Comparison of ENCODE assay signal across 9 cellular contexts in the genomic region with DNA sequence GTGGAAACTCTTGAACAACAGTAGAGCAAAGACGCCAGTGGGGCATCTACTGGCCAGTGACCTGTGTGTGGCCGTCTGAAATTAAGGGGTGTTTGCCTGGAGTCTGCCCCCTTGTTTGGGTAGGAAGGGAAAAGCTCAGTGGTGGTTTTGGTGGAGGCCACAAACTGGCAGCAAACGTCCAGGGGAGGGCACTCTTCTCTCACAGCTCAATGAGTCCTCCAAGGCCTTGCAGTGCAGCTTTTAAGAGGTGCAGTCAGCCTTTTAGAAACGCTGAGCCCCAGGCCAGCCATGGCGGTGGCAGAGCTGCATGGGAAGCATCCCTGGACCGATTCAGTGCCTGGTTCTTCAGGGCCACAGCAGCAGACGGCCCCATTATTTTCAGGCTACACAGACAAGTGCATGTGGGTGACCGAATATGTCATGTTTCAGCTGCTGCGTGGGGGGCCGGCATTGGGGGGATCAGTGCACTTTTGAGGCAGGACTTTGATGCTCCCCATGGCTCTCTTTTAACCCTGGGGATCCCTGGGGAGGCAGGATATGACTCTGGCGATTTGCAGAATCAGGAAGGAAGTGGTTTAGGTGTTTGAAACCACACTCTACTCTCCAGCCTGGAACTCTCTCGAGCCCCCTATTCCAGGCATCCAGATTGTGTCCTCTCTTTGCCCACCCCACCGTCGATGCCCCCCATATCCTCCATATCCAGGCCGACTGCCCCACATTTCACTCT.
DNase-seq lines count a peak whose midpoint lies in the region; TF ChIP-seq lines count a peak whose summit lies in the region.
"Had no signal": no experiment of that assay in that cellular context is flagged by ENCODE, and none has a peak within 500 bp of the region (broad histone marks: within the 10 kb centered on the region; RNA-seq: fewer than 3 reads in every experiment).

No MANE protein-coding gene starts in this region.

- H3K4me2 ChIP-seq in OCI-LY1 (ENCODE audit: low read length) (no peak overlapping the region), fibroblast of lung (ENCODE audit: extremely low read depth, insufficient read depth, low read length) (no peak overlapping the region), neural progenitor cell (no peak overlapping the region)

- peaks cover 14% of the 10 kb centered on the region for H3K4me1 Mint-ChIP-seq in neural progenitor cell
- H3K4me1 Mint-ChIP-seq: central memory CD8-positive, alpha-beta T cell had no signal

- no peak overlapping the region for H3K4me3 Mint-ChIP-seq in neural progenitor cell
- H3K4me3 Mint-ChIP-seq: central memory CD8-positive, alpha-beta T cell had no signal

- H4K20me1 ChIP-seq in OCI-LY1 (ENCODE audit: insufficient read depth, low read length) (no peaks in the 10 kb centered on the region), fibroblast of lung (ENCODE audit: control insufficient read depth, extremely low read depth, insufficient read depth, low read length) (no peaks in the 10 kb centered on the region), neural progenitor cell (ENCODE audit: low read depth) (no peaks in the 10 kb centered on the region)

- H3K36me3 ChIP-seq in OCI-LY1 (ENCODE audit: insufficient read depth, low read length) = no peaks in the 10 kb centered on the region
- H3K36me3 ChIP-seq in fibroblast of lung (ENCODE audit: control insufficient read depth, insufficient read depth, low read length) = no peaks in the 10 kb centered on the region
- no peaks in the 10 kb centered on the region for H3K36me3 ChIP-seq in neural progenitor cell

- H3K9me2 ChIP-seq in OCI-LY1 (ENCODE audit: low read depth, low read length) = no peaks in the 10 kb centered on the region

- H3K36me3 Mint-ChIP-seq in neural progenitor cell = no peaks in the 10 kb centered on the region

- no peak overlapping the region for H3K27ac ChIP-seq in OCI-LY1 (ENCODE audit: low read depth, low read length, poor library complexity, severe bottlenecking)
- H3K27ac ChIP-seq in fibroblast of lung (ENCODE audit: insufficient read depth, low read length) = no peak overlapping the region
- H3K27ac ChIP-seq in neural progenitor cell = no peak overlapping the region
- no peak overlapping the region for H3K27ac ChIP-seq in coronary artery

- no peak overlapping the region for H2AFZ ChIP-seq in OCI-LY1 (ENCODE audit: low read length)
- H2AFZ ChIP-seq in fibroblast of lung (ENCODE audit: low read length) = no peak overlapping the region
- peak overlapping the region; percentile 79 for H2AFZ ChIP-seq in neural progenitor cell (replicated peaks)

- peak; percentile 58 for DNase-seq in AG10803 (ENCODE audit: low read depth)
- peak; percentile 17 for DNase-seq in HK-2 (ENCODE audit: unreplicated experiment)
- DNase-seq in fibroblast of lung (ENCODE audit: low read depth in 2 of 2) = peak; percentile 50 to 56
- peak; percentile 87 for DNase-seq in neural progenitor cell (ENCODE audit: low spot score)
- DNase-seq in coronary artery (ENCODE audit: low spot score) = no peak
- no peak for DNase-seq in activated CD8-positive, alpha-beta memory T cell treated with anti-CD3 and anti-CD28 coated beads, Interleukin-2, amount 50 U/mL, for 4 hours
- DNase-seq in activated CD8-positive, alpha-beta memory T cell treated with anti-CD3 and anti-CD28 coated beads for 24 hours = no peak

- H3K27me3 Mint-ChIP-seq in neural progenitor cell (ENCODE audit: insufficient read depth, low read depth) = peaks cover 5% of the 10 kb centered on the region

- peak overlapping the region; percentile 55 for H3K27ac Mint-ChIP-seq in neural progenitor cell

- TF ChIP-seq CTCF in AG10803 (conservative IDR thresholded peaks at IDR 0.05; ENCODE audit: low read length) (peak; percentile 78), OCI-LY1 (IDR thresholded peaks at IDR 0.05; ENCODE audit: low read length) (peak; percentile 56), fibroblast of lung (conservative IDR thresholded peaks at IDR 0.05 in 1 of 2, IDR thresholded peaks at IDR 0.05 in 1 of 2; ENCODE audit: low read depth in 1 of 2, low read length in 2 of 2) (peak; percentile 54 to 74), neural progenitor cell (IDR thresholded peaks at IDR 0.05) (peak; percentile 79), coronary artery (IDR thresholded peaks at IDR 0.05) (no peak)

- H3K9me3 ChIP-seq in OCI-LY1 (ENCODE audit: low read length) = no peaks in the 10 kb centered on the region
- no peaks in the 10 kb centered on the region for H3K9me3 ChIP-seq in fibroblast of lung (ENCODE audit: control insufficient read depth, insufficient read depth, low read depth, low read length)
- no peaks in the 10 kb centered on the region for H3K9me3 ChIP-seq in neural progenitor cell (ENCODE audit: low read depth)

- H3K4me3 ChIP-seq in AG10803 (ENCODE audit: low read length) = no peak overlapping the region
- no peak overlapping the region for H3K4me3 ChIP-seq in OCI-LY1 (ENCODE audit: low read depth, low read length, poor library complexity, severe bottlenecking)
- H3K4me3 ChIP-seq in fibroblast of lung (replicated peaks in 1 of 4; ENCODE audit: control extremely low read depth in 1 of 4, insufficient read depth in 1 of 4, low read depth in 3 of 4, low read length in 4 of 4) = no peak overlapping the region
- H3K4me3 ChIP-seq in neural progenitor cell = no peak overlapping the region
- H3K4me3 ChIP-seq in coronary artery = no peak overlapping the region

- H3K9me3 Mint-ChIP-seq in neural progenitor cell = peaks cover 15% of the 10 kb centered on the region
- H3K9me3 Mint-ChIP-seq: central memory CD8-positive, alpha-beta T cell had no signal

- H3K27me3 ChIP-seq in OCI-LY1 (ENCODE audit: insufficient read depth, low read length) (no peaks in the 10 kb centered on the region), fibroblast of lung (ENCODE audit: control insufficient read depth, insufficient read depth, low read length) (no peaks in the 10 kb centered on the region), neural progenitor cell (no peaks in the 10 kb centered on the region)

- H3K4me1 ChIP-seq in OCI-LY1 (ENCODE audit: insufficient read depth, low read length, severe bottlenecking) (no peaks in the 10 kb centered on the region), fibroblast of lung (ENCODE audit: control insufficient read depth, extremely low read depth, insufficient read depth, low read length) (no peaks in the 10 kb centered on the region), neural progenitor cell (no peaks in the 10 kb centered on the region)

- H3K9ac ChIP-seq in OCI-LY1 (ENCODE audit: low read length) (no peak overlapping the region), fibroblast of lung (ENCODE audit: insufficient read depth, low read length) (no peak overlapping the region), neural progenitor cell (no peak overlapping the region)

- H3K79me2 ChIP-seq in OCI-LY1 (ENCODE audit: insufficient read depth, low read length) (no peaks in the 10 kb centered on the region), fibroblast of lung (ENCODE audit: control insufficient read depth, insufficient read depth, low read length) (no peaks in the 10 kb centered on the region), neural progenitor cell (ENCODE audit: low read depth) (no peaks in the 10 kb centered on the region)

- H3F3A ChIP-seq in OCI-LY1 (ENCODE audit: insufficient read depth, low read length) = no peaks in the 10 kb centered on the region
- no peaks in the 10 kb centered on the region for H3F3A ChIP-seq in neural progenitor cell (ENCODE audit: low read depth)

Comparison
In these comparisons a context has a peak if more than half of its experiments do, and no peak if none do; other contexts are left out.
1. DNase-seq: peak in AG10803 (single experiment), HK-2 (single experiment), fibroblast of lung (2 of 2) and neural progenitor cell (single experiment); none in coronary artery (single experiment), activated CD8-positive, alpha-beta memory T cell treated with anti-CD3 and anti-CD28 coated beads, Interleukin-2, amount 50 U/mL, for 4 hours (single experiment) and activated CD8-positive, alpha-beta memory T cell treated with anti-CD3 and anti-CD28 coated beads for 24 hours (single experiment).